ENCODE assay signal across 8 cellular contexts in the genomic region with DNA sequence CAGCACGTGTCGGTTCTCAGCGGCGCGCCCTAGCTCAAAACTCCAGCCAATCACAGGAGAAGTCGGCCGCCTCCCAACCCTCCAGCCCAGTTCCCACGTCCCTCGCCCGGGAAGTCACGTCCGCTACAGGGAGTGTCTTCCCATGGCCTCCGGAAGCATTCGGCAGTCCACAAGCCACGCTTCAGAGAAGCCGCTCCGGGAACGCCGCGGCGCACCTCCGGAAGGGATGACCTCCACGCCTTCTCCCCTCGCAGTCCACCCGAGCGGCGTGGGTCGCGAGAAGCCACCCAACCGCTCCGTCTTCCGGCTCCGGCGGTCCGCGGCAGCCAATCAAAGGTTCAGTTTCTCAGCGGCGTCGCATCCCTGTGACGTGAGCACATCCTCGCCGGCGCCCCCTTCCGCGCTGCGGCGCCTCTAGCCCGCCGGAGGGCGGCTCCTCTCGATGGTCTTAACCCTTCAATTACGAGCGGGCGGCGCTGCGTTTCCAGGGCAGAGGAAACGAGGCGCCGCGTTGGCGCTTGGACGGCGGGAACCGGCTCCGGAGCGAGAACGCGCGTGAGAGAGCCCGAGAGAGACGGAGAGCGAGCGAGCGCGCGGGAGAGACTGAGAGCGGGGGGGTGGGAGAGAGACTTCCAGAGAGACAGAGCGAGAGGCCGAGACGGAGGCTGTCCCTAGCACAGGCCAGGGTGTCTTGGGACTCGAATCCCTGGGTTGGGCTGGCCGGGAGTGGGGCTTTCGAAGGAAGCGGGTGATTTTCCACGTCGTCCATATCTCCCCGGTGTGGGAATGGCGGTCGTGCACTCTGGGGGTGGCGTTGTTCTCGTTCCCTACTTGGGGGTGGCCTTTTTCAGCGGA. TPM values are rescaled to one million over a fixed set of nuclear protein-coding genes. Genes with fewer than 3 reads are reported as not detected.
DNase-seq lines count a peak whose midpoint lies in the region; ATAC-seq and TF ChIP-seq lines count a peak whose summit lies in the region.
"Not testable (repeated sequence)": the region's sequence is repeated elsewhere in the genome, so short reads cannot be mapped to it uniquely, and the experiment has no call there.

Gene FAM156B (plus strand): TSS at position 476 of the 855 bp plus-strand sequence. CDS start 9,896 bp downstream, outside the sequence.

- H3K9me3 Mint-ChIP-seq in HFFc6, T-cell: not testable (repeated sequence)

- not testable (repeated sequence) for BruUV-seq in A673 (replicated peaks; lab: Mats Ljungman, UMichigan)

- not testable (repeated sequence) for H3K27me3 ChIP-seq in A673 (replicated peaks; ENCODE audit: insufficient read depth, low read depth, low read length, poor library complexity); left lung; skeletal muscle tissue (ENCODE audit: control insufficient read depth in 3 of 3, insufficient read depth in 3 of 3, low read length in 3 of 3)

- H3K9me3 ChIP-seq in A673 (ENCODE audit: low read depth, low read length, poor library complexity, severe bottlenecking); left lung; skeletal muscle tissue (ENCODE audit: control insufficient read depth in 3 of 3, low read length in 3 of 3): not testable (repeated sequence)

- H3K36me3 Mint-ChIP-seq in HFFc6 (ENCODE audit: low read depth); T-cell: not testable (repeated sequence)

- not testable (repeated sequence) for H3K9ac ChIP-seq in skeletal muscle tissue (ENCODE audit: low read depth in 1 of 3, low read length in 3 of 3)

- TF ChIP-seq CTCF in A673 (conservative IDR thresholded peaks at IDR 0.05; ENCODE audit: low read depth, low read length); HFFc6 (IDR thresholded peaks at IDR 0.05); left lung (IDR thresholded peaks at IDR 0.05): not testable (repeated sequence)

- H3K4me3 Mint-ChIP-seq in HFFc6, T-cell: not testable (repeated sequence)

- not testable (repeated sequence) for DNase-seq in A673 (ENCODE audit: low spot score); HFFc6; T-cell; cerebellum (ENCODE audit: low spot score); left lung

- H3K27me3 Mint-ChIP-seq in HFFc6 (ENCODE audit: insufficient read depth); T-cell: not testable (repeated sequence)

- H3K27ac Mint-ChIP-seq in HFFc6, T-cell: not testable (repeated sequence)

- H3K36me3 ChIP-seq in A673 (ENCODE audit: insufficient read depth, low read length, poor library complexity, severe bottlenecking); left lung; skeletal muscle tissue (ENCODE audit: control insufficient read depth in 3 of 3, insufficient read depth in 3 of 3, low read length in 3 of 3): not testable (repeated sequence)

- intact Hi-C loops in A673 (cut with micrococcal nuclease; ENCODE audit: unreplicated experiment); left lung (cut with DNase I): not testable (repeated sequence)

- not testable (repeated sequence) for H3K4me1 Mint-ChIP-seq in HFFc6 (ENCODE audit: low read depth); T-cell

- ATAC-seq in GM19043 (IDR thresholded peaks at IDR 0.05; ENCODE audit: low read depth, unreplicated experiment) (peak; percentile 78), HG03342 (IDR thresholded peaks at IDR 0.05; ENCODE audit: unreplicated experiment) (peak; percentile 82), T-cell (replicated peaks in 1 of 4) (peak; percentile 87 to 91 (median 90)), left lung (peak; percentile 93)

- H3K4me1 ChIP-seq in A673 (ENCODE audit: insufficient read depth, low read length, poor library complexity, severe bottlenecking); left lung; skeletal muscle tissue (ENCODE audit: control insufficient read depth in 3 of 3, insufficient read depth in 3 of 3, low read length in 3 of 3): not testable (repeated sequence)

- CTCF ChIA-PET in A673 (lab: Charles Lee); T-cell (lab: Charles Lee): not testable (repeated sequence)

- not testable (repeated sequence) for H3K4me3 ChIP-seq in A673 (ENCODE audit: low read depth, low read length, poor library complexity, severe bottlenecking); left lung; skeletal muscle tissue (ENCODE audit: low read length in 3 of 3)

- POLR2A ChIA-PET in A673 (lab: Charles Lee; ENCODE audit: low non-redundant PET); T-cell (lab: Charles Lee): not testable (repeated sequence)

- not testable (repeated sequence) for H3K27ac ChIP-seq in A673 (ENCODE audit: low read depth, low read length, poor library complexity, severe bottlenecking); left lung; skeletal muscle tissue (ENCODE audit: low read depth, low read length)

RNA-seq across cellular contexts. Expression of gene FAM156B, which starts in this region (rescaled TPM):
- 18.3 and 21.8 TPM in 2 replicates for total RNA-seq in A673 (2021)
- 10 to 100 TPM in 5 of 6 experiments, 1 to 10 TPM in 1; 9.7 to 15.4 (median 14.1) TPM for total RNA-seq in HFFc6 (2021; fragmentation: NEBNext Ultra II Directional; extraction: Animal tissue kit (Norgen Biotek cat#: 25700))
- total RNA-seq in T-cell = 10 to 100 TPM in 1 of 5 donors, 1 to 10 TPM in 4; 2.7 to 12.4 (median 7.4) TPM
- total RNA-seq in cerebellum = 13.3 TPM
- total RNA-seq in left lung = 10 to 100 TPM; 11.2 to 11.4 TPM
- total RNA-seq in skeletal muscle tissue = 21.9 TPM
